Comparison of ENCODE assay signal across 8 cellular contexts in genomic region chr10:27155073-27155754, GRCh38. TPM values are rescaled to one million over a fixed set of nuclear protein-coding genes. Genes with fewer than 3 reads are reported as not detected.
DNase-seq lines count a peak whose midpoint lies in the region; ATAC-seq and TF ChIP-seq lines count a peak whose summit lies in the region.

TSS of gene MASTL (plus strand) at chr10:27155352. CDS start at chr10:27155427, 75 bp downstream.

- intact Hi-C loops in Caco-2 (cut with micrococcal nuclease; ENCODE audit: unreplicated experiment), result loop anchor here (2.0 kb wide), 1 partner anchor 54 kb away; the partner anchor contains the start of gene ANKRD26

- DNase-seq in Caco-2 (peak; percentile 95 to 96), HS-27A (ENCODE audit: low read depth) (peak; percentile 47), NT2/D1 (ENCODE audit: low read depth, low spot score) (peak; percentile 77), endothelial cell (ENCODE audit: low spot score) (peak; percentile 91), mesothelial cell of epicardium (ENCODE audit: low spot score in 2 of 2, unreplicated experiment in 2 of 2) (peak; percentile 79 to 93)
- peak; percentile 98 for DNase-seq in activated CD8-positive, alpha-beta memory T cell treated with anti-CD3 and anti-CD28 coated beads, Interleukin-2, amount 50 U/mL, for 48 hours
- peak; percentile 87 to 89 for DNase-seq in stimulated activated CD8-positive, alpha-beta memory T cell treated with anti-CD3 and anti-CD28 coated beads, Interleukin-15, amount 100 ng/mL, for 4 hours (ENCODE audit: low read depth in 2 of 2)

- POLR2A ChIA-PET in Caco-2 (lab: Charles Lee), result interaction anchor here (1.0 kb wide), 2 partner anchors 9 to 55 kb away, joined by 3 read pairs; partner anchors contain the start of gene ANKRD26

- CTCF ChIA-PET in Caco-2 (lab: Charles Lee), result interaction anchor here (0.7 to 1.1 kb wide), 3 partner anchors 9 to 459 kb away, joined by 3 to 7 read pairs (median 4); no protein-coding TSS in a partner anchor

- H3K9me3 Mint-ChIP-seq in Caco-2 (ENCODE audit: unreplicated experiment) (no peaks in the 10 kb centered on the region), endothelial cell (ENCODE audit: unreplicated experiment) (no peaks in the 10 kb centered on the region), mesothelial cell of epicardium (no peaks in the 10 kb centered on the region)

- H3K36me3 ChIP-seq in Caco-2 (ENCODE audit: control insufficient read depth, insufficient read depth, low read length) (no peaks in the 10 kb centered on the region), NT2/D1 (ENCODE audit: insufficient read depth, insufficient read length, low read length) (peaks cover 39% of the 10 kb centered on the region)

- H3K4me3 ChIP-seq in Caco-2 (ENCODE audit: low read depth, low read length) (peak within 1 kb of the TSS; percentile 52), NT2/D1 (ENCODE audit: insufficient read length, low read depth) (peak within 1 kb of the TSS; percentile 86)

- TF ChIP-seq CTCF in Caco-2 (IDR thresholded peaks at IDR 0.05; ENCODE audit: insufficient read depth in 1 of 2, low read depth in 1 of 2, low read length in 1 of 2, severe bottlenecking in 1 of 2, unreplicated experiment in 1 of 2), result no peak
- no peak for TF ChIP-seq CTCF in endothelial cell (IDR thresholded peaks at IDR 0.05; ENCODE audit: unreplicated experiment)
- no peak for TF ChIP-seq CTCF in mesothelial cell of epicardium (IDR thresholded peaks at IDR 0.05; ENCODE audit: unreplicated experiment)

- peak within 1 kb of the TSS; percentile 94 for H3K9ac ChIP-seq in NT2/D1 (ENCODE audit: insufficient read length, low read depth)

- peaks cover 31% of the 10 kb centered on the region for H3K4me1 Mint-ChIP-seq in Caco-2 (ENCODE audit: low read depth, unreplicated experiment)
- H3K4me1 Mint-ChIP-seq in endothelial cell (ENCODE audit: unreplicated experiment), result peaks cover 34% of the 10 kb centered on the region
- peaks cover 29% of the 10 kb centered on the region for H3K4me1 Mint-ChIP-seq in mesothelial cell of epicardium

- H3K4me3 Mint-ChIP-seq in Caco-2 (ENCODE audit: unreplicated experiment) (peak within 1 kb of the TSS; percentile 99), endothelial cell (ENCODE audit: unreplicated experiment) (peak within 1 kb of the TSS; percentile 99), mesothelial cell of epicardium (peak within 1 kb of the TSS; percentile 100)

- H3K27ac Mint-ChIP-seq in Caco-2 (ENCODE audit: unreplicated experiment) (peak within 1 kb of the TSS; percentile 100), endothelial cell (ENCODE audit: unreplicated experiment) (peak within 1 kb of the TSS; percentile 99), mesothelial cell of epicardium (peak within 1 kb of the TSS; percentile 100)

- ATAC-seq in GM19468 (IDR thresholded peaks at IDR 0.05; ENCODE audit: extremely low read depth, unreplicated experiment), result peak; percentile 70

- TSS peak; percentile 50 for BruUV-seq in Caco-2 (replicated peaks; lab: Mats Ljungman, UMichigan)

- H3K27me3 ChIP-seq in Caco-2 (replicated peaks; ENCODE audit: control insufficient read depth, insufficient read depth, low read length), result no peaks in the 10 kb centered on the region
- no peaks in the 10 kb centered on the region for H3K27me3 ChIP-seq in NT2/D1 (ENCODE audit: insufficient read depth, insufficient read length)

- peaks cover 77% of the 10 kb centered on the region for H3K36me3 Mint-ChIP-seq in Caco-2 (ENCODE audit: insufficient read depth, unreplicated experiment)
- H3K36me3 Mint-ChIP-seq in endothelial cell (ENCODE audit: low read depth, unreplicated experiment), result peaks cover 10% of the 10 kb centered on the region
- peaks cover 2% of the 10 kb centered on the region for H3K36me3 Mint-ChIP-seq in mesothelial cell of epicardium

- H3K4me1 ChIP-seq in Caco-2 (peaks cover 14% of the 10 kb centered on the region; the same call in 1 of the 2 replicates), NT2/D1 (ENCODE audit: insufficient read depth, insufficient read length) (no peaks in the 10 kb centered on the region)

- H3K27me3 Mint-ChIP-seq in Caco-2 (ENCODE audit: insufficient read depth, unreplicated experiment) (no peaks in the 10 kb centered on the region), endothelial cell (ENCODE audit: unreplicated experiment) (peaks cover 15% of the 10 kb centered on the region), mesothelial cell of epicardium (ENCODE audit: low read depth) (no peaks in the 10 kb centered on the region)

- H3K9me3 ChIP-seq in Caco-2 (no peaks in the 10 kb centered on the region), NT2/D1 (ENCODE audit: insufficient read depth, low read length) (no peaks in the 10 kb centered on the region)

RNA-seq across cellular contexts. Expression of gene MASTL, which starts in this region (rescaled TPM):
- 40.2 and 40.5 TPM in 2 replicates for total RNA-seq in Caco-2 (2022)
- total RNA-seq in endothelial cell (ENCODE audit: unreplicated experiment), result 9.9 TPM
- 11.8 to 12.5 TPM (median 11.8 TPM) in 3 replicates for total RNA-seq in mesothelial cell of epicardium

Comparison
In these comparisons a context has a peak if more than half of its experiments do, and no peak if none do; other contexts are left out.
1. Peak in every context shown above with its lines: DNase-seq, ATAC-seq and H3K4me3 ChIP-seq.
2. DNase-seq: peak in every context shown above with its lines; median percentile 98 in activated CD8-positive, alpha-beta memory T cell treated with anti-CD3 and anti-CD28 coated beads, Interleukin-2, amount 50 U/mL, for 48 hours; 96 in Caco-2; 91 in endothelial cell; 88 in stimulated activated CD8-positive, alpha-beta memory T cell treated with anti-CD3 and anti-CD28 coated beads, Interleukin-15, amount 100 ng/mL, for 4 hours; 86 in mesothelial cell of epicardium; 77 in NT2/D1; 47 in HS-27A.